8 cellular contexts compared by ENCODE assay signal in genomic region chr9:131126059-131126426, GRCh38. TPM values are rescaled to one million over a fixed set of nuclear protein-coding genes. Genes with fewer than 3 reads are reported as not detected.
DNase-seq lines count a peak whose midpoint lies in the region; TF ChIP-seq lines count a peak whose summit lies in the region.

No MANE protein-coding gene starts in this region.

- H3K4me1 ChIP-seq in ES-I3 (ENCODE audit: insufficient read depth, low read length) (no peaks in the 10 kb centered on the region), esophagus squamous epithelium (peaks cover 13 to 23% (median 15%) of the 10 kb centered on the region in 3 donors), trophoblast cell (ENCODE audit: control insufficient read depth in 1 of 2, insufficient read depth in 2 of 2, low read length in 2 of 2) (peaks cover 2 to 7% of the 10 kb centered on the region in 2 experiments)

- H3K36me3 ChIP-seq in ES-I3 (ENCODE audit: insufficient read depth, low read length) (peaks cover 32% of the 10 kb centered on the region), esophagus squamous epithelium (peaks cover 0 to 45% (median 32%) of the 10 kb centered on the region in 3 donors), trophoblast cell (ENCODE audit: control insufficient read depth in 1 of 2, insufficient read depth in 2 of 2, low read length in 2 of 2) (peaks cover 11 to 29% of the 10 kb centered on the region in 2 experiments)

- H3K79me1 ChIP-seq in trophoblast cell (ENCODE audit: low read length): peaks cover 5% of the 10 kb centered on the region

- H2BK5ac ChIP-seq in trophoblast cell (ENCODE audit: low read depth, low read length, poor library complexity): no peak overlapping the region

- POLR2A ChIA-PET in RWPE1 (lab: Yijun Ruan, JAX; ENCODE audit: low non-redundant PET): interaction anchor here (0.7 to 1.0 kb wide), 2 partner anchors 21 to 79 kb away, joined by 3 to 4 read pairs; no protein-coding TSS in a partner anchor

- CTCF ChIA-PET in RWPE1 (lab: Yijun Ruan, JAX): no interaction called here

- peak overlapping the region; percentile 92 for H3K4me2 ChIP-seq in trophoblast cell (ENCODE audit: low read length)

- no peak for TF ChIP-seq POLR2A in esophagus squamous epithelium (IDR thresholded peaks at IDR 0.05)

- H3K9me3 ChIP-seq in ES-I3 (ENCODE audit: control insufficient read depth, insufficient read depth, low read length): no peaks in the 10 kb centered on the region
- H3K9me3 ChIP-seq in esophagus squamous epithelium: no peaks in the 10 kb centered on the region
- H3K9me3 ChIP-seq in trophoblast cell (ENCODE audit: insufficient read depth, low read depth, low read length): no peaks in the 10 kb centered on the region

- in situ Hi-C loops in KBM-7 (cut with MboI; ENCODE audit: low pct_unique_long_range_greater_than_20kb, low sequenced_read_pairs): no loop called here

- WGBS in esophagus squamous epithelium, 2 donors: 2% methylated on average over 6 to 11 of the region's 11 CpGs
- WGBS in trophoblast cell (ENCODE audit: extremely low coverage, insufficient coverage, insufficient read length): no CpG with 5 or more reads among the region's 11 CpGs

- H3K23ac ChIP-seq in trophoblast cell (ENCODE audit: low read length): no peak overlapping the region

- H2AFZ ChIP-seq in trophoblast cell (ENCODE audit: insufficient read depth, low read length, poor library complexity): no peak overlapping the region

- H2BK12ac ChIP-seq in trophoblast cell (ENCODE audit: low read length): no peak overlapping the region

- peak overlapping the region; percentile 67 for H3K18ac ChIP-seq in trophoblast cell (ENCODE audit: low read length)

- H4K91ac ChIP-seq in trophoblast cell (ENCODE audit: low read depth, low read length): peak overlapping the region; percentile 71

- peak overlapping the region; percentile 88 for H4K12ac ChIP-seq in trophoblast cell (ENCODE audit: low read depth, low read length)

- peak overlapping the region; percentile 23 for H2BK120ac ChIP-seq in trophoblast cell (ENCODE audit: insufficient read depth, low read length, poor library complexity)

- intact Hi-C loops in esophagus squamous epithelium (cut with DNase I): no loop called here

- peak overlapping the region; percentile 96 for H4K8ac ChIP-seq in trophoblast cell (ENCODE audit: low read depth, low read length)

- TF ChIP-seq CTCF in RWPE1 (conservative IDR thresholded peaks at IDR 0.05; ENCODE audit: low read depth) (no peak), esophagus squamous epithelium (IDR thresholded peaks at IDR 0.05) (no peak)

- DNase-seq in RWPE1 (ENCODE audit: low spot score): no peak
- no peak for DNase-seq in esophagus squamous epithelium (lab: John Stamatoyannopoulos, UW)
- peak in 1 of 2 donors; percentile 30 for DNase-seq in trophoblast cell
- DNase-seq in NAMALWA (ENCODE audit: low spot score): no peak
- DNase-seq in globus pallidus (ENCODE audit: low spot score): no peak
- DNase-seq in hippocampal formation (lab: John Stamatoyannopoulos, UW): no peak
- no peak for DNase-seq in KBM-7

- H3K9ac ChIP-seq in ES-I3 (ENCODE audit: low read depth, low read length) (peak overlapping the region; percentile 90), trophoblast cell (ENCODE audit: low read length) (peak overlapping the region; percentile 94)

- no peak overlapping the region for H2AK5ac ChIP-seq in trophoblast cell (ENCODE audit: low read length)

- H3K27me3 ChIP-seq in esophagus squamous epithelium (no peaks in the 10 kb centered on the region), trophoblast cell (ENCODE audit: insufficient read depth, low read length) (no peaks in the 10 kb centered on the region)

- H3K14ac ChIP-seq in trophoblast cell (ENCODE audit: low read length): no peak overlapping the region

- H3K4ac ChIP-seq in trophoblast cell (ENCODE audit: low read depth, low read length): peak overlapping the region; percentile 53

- H3K27ac ChIP-seq in RWPE1 (peak overlapping the region; percentile 76), esophagus squamous epithelium (peak overlapping the region; percentile 89 to 92 (median 90)), trophoblast cell (ENCODE audit: low read depth, low read length) (no peak overlapping the region)

- H3K4me3 ChIP-seq in esophagus squamous epithelium (peak overlapping the region; percentile 89 to 93 (median 92)), trophoblast cell (ENCODE audit: low read depth, low read length) (peak overlapping the region; percentile 96)

- H3K79me2 ChIP-seq in trophoblast cell (ENCODE audit: control insufficient read depth, insufficient read depth, low read length, poor library complexity): peaks cover 9% of the 10 kb centered on the region

RNA-seq across cellular contexts. Expression of gene NUP214, which starts 0.7 kb away (rescaled TPM):
- total RNA-seq in esophagus squamous epithelium: 10 to 100 TPM; 17.4 to 45.4 (median 31.1) TPM
- polyA plus RNA-seq in trophoblast cell (2013): 36.8 and 37.2 TPM in 2 replicates

RNA-seq across cellular contexts. Expression of gene AIF1L, which starts 29.7 kb away (rescaled TPM):
- total RNA-seq in esophagus squamous epithelium: 10 to 100 TPM; 30.4 to 71.6 (median 38.3) TPM
- polyA plus RNA-seq in trophoblast cell (2013): 52.7 and 54.3 TPM in 2 replicates
